Comparison of ENCODE assay signal across 1 cellular context in the genomic region with DNA sequence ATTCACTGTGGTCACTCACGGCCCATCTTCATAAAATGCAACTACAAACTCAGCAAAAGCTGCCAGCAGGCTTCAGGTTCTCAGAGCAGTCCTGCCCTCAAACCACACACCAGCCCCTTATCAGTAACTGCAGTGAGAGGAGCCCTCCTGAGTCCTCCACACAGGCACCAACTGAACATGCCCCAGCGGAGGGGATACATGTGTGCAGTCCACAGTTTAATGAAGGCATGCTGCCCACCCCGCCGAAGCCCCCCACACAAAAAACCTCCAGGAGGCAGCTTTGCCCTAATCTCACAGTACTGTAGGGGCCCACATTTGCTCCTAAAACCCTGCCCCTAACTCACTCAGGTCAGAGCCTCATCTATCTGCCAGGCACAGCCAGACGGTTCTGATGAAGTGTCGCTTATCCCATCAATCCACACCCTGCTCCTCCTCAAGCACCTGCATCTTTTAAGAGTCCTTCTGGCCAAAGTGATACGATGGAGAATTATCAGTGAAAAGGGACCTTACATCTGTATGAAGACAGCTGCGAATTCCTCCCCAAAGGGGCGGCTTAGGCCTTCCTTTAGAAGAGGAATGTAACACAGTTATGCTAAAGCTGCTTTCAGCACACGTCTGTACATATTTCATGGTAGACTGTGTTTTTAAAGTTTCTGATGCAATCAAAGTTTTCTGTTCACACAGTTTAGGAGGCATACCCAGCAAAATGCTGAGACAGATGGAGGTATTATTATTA.
TF ChIP-seq lines count a peak whose summit lies in the region.

No MANE protein-coding gene starts in this region.

TF ChIP-seq in K562, 482 proteins besides CTCF, POLR2A, EP300 and RAD21 (continued from another document):
- no peak for TF ChIP-seq ELF2 (CRISPR knock-in tag; IDR thresholded peaks at IDR 0.05)
- TF ChIP-seq ZNF79 (CRISPR knock-in tag; IDR thresholded peaks at IDR 0.05; ENCODE audit: low read depth) = no peak
- TF ChIP-seq LEF1 (IDR thresholded peaks at IDR 0.05) = peak; percentile 93
- no peak for TF ChIP-seq RBFOX2 (IDR thresholded peaks at IDR 0.05; ENCODE audit: low read depth, low read length)
- TF ChIP-seq ZC3H11A (IDR thresholded peaks at IDR 0.05; ENCODE audit: low read depth, low read length) = no peak
- TF ChIP-seq TCF7 (IDR thresholded peaks at IDR 0.05; ENCODE audit: borderline replicate concordance) = peak; percentile 87; the same call in 1 of the 2 replicates
- no peak for TF ChIP-seq OTX1 (CRISPR knock-in tag; IDR thresholded peaks at IDR 0.05)
- no peak for TF ChIP-seq NFRKB (IDR thresholded peaks at IDR 0.05; ENCODE audit: low read depth)
- TF ChIP-seq, protein P1, sequence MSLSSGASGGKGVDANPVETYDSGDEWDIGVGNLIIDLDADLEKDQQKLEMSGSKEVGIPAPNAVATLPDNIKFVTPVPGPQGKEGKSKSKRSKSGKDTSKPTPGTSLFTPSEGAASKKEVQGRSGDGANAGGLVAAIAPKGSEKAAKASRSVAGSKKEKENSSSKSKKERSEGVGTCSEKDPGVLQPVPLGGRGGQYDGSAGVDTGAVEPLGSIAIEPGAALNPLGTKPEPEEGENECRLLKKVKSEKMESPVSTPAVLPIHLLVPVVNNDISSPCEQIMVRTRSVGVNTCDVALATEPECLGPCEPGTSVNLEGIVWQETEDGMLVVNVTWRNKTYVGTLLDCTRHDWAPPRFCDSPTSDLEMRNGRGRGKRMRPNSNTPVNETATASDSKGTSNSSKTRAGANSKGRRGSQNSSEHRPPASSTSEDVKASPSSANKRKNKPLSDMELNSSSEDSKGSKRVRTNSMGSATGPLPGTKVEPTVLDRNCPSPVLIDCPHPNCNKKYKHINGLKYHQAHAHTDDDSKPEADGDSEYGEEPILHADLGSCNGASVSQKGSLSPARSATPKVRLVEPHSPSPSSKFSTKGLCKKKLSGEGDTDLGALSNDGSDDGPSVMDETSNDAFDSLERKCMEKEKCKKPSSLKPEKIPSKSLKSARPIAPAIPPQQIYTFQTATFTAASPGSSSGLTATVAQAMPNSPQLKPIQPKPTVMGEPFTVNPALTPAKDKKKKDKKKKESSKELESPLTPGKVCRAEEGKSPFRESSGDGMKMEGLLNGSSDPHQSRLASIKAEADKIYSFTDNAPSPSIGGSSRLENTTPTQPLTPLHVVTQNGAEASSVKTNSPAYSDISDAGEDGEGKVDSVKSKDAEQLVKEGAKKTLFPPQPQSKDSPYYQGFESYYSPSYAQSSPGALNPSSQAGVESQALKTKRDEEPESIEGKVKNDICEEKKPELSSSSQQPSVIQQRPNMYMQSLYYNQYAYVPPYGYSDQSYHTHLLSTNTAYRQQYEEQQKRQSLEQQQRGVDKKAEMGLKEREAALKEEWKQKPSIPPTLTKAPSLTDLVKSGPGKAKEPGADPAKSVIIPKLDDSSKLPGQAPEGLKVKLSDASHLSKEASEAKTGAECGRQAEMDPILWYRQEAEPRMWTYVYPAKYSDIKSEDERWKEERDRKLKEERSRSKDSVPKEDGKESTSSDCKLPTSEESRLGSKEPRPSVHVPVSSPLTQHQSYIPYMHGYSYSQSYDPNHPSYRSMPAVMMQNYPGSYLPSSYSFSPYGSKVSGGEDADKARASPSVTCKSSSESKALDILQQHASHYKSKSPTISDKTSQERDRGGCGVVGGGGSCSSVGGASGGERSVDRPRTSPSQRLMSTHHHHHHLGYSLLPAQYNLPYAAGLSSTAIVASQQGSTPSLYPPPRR (CRISPR knock-in tag; IDR thresholded peaks at IDR 0.05; ENCODE audit: borderline replicate concordance) = peak; percentile 90; the same call in 1 of the 2 replicates
- peak; percentile 99 for TF ChIP-seq GATA2 (CRISPR knock-in tag; IDR thresholded peaks at IDR 0.05)
- TF ChIP-seq KLF10 (CRISPR knock-in tag; IDR thresholded peaks at IDR 0.05) = no peak
- TF ChIP-seq ESRRA (IDR thresholded peaks at IDR 0.05; ENCODE audit: borderline replicate concordance, low read depth) = no peak
- TF ChIP-seq, protein P2, sequence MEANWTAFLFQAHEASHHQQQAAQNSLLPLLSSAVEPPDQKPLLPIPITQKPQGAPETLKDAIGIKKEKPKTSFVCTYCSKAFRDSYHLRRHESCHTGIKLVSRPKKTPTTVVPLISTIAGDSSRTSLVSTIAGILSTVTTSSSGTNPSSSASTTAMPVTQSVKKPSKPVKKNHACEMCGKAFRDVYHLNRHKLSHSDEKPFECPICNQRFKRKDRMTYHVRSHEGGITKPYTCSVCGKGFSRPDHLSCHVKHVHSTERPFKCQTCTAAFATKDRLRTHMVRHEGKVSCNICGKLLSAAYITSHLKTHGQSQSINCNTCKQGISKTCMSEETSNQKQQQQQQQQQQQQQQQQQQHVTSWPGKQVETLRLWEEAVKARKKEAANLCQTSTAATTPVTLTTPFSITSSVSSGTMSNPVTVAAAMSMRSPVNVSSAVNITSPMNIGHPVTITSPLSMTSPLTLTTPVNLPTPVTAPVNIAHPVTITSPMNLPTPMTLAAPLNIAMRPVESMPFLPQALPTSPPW (CRISPR knock-in tag; IDR thresholded peaks at IDR 0.05) = peak; percentile 64
- no peak for TF ChIP-seq HMG20B (CRISPR knock-in tag; IDR thresholded peaks at IDR 0.05)
- TF ChIP-seq MTA2 (IDR thresholded peaks at IDR 0.05; ENCODE audit: low read depth) = peak; percentile 99
- TF ChIP-seq, protein P3, sequence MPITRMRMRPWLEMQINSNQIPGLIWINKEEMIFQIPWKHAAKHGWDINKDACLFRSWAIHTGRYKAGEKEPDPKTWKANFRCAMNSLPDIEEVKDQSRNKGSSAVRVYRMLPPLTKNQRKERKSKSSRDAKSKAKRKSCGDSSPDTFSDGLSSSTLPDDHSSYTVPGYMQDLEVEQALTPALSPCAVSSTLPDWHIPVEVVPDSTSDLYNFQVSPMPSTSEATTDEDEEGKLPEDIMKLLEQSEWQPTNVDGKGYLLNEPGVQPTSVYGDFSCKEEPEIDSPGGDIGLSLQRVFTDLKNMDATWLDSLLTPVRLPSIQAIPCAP (CRISPR knock-in tag; IDR thresholded peaks at IDR 0.05; ENCODE audit: borderline replicate concordance) = no peak
- TF ChIP-seq CBFA2T2 (conservative IDR thresholded peaks at IDR 0.05) = peak; percentile 100
- peak; percentile 76 for TF ChIP-seq ZNF316 (IDR thresholded peaks at IDR 0.05)
- no peak for TF ChIP-seq RBM17 (IDR thresholded peaks at IDR 0.05; ENCODE audit: borderline replicate concordance, low read depth, low read length)
- no peak for TF ChIP-seq ZNF23 (CRISPR knock-in tag; IDR thresholded peaks at IDR 0.05)
- no peak for TF ChIP-seq POU5F1 (IDR thresholded peaks at IDR 0.05; ENCODE audit: borderline replicate concordance, low read depth, low read length, partially characterized antibody)
- no peak for TF ChIP-seq HMG20A (CRISPR knock-in tag; conservative IDR thresholded peaks at IDR 0.05)
- TF ChIP-seq FOXA3 (CRISPR knock-in tag; conservative IDR thresholded peaks at IDR 0.05 in 1 of 2, IDR thresholded peaks at IDR 0.05 in 1 of 2) = peak in 1 of 2 experiments; percentile 81; a peak in 1 of 4 replicates
- TF ChIP-seq, protein P4, sequence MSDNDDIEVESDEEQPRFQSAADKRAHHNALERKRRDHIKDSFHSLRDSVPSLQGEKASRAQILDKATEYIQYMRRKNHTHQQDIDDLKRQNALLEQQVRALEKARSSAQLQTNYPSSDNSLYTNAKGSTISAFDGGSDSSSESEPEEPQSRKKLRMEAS (CRISPR knock-in tag; IDR thresholded peaks at IDR 0.05) = peak; percentile 64
- peak; percentile 11; the same call in 1 of the 2 replicates for TF ChIP-seq ADNP (tag; IDR thresholded peaks at IDR 0.05)
- TF ChIP-seq, protein P5, sequence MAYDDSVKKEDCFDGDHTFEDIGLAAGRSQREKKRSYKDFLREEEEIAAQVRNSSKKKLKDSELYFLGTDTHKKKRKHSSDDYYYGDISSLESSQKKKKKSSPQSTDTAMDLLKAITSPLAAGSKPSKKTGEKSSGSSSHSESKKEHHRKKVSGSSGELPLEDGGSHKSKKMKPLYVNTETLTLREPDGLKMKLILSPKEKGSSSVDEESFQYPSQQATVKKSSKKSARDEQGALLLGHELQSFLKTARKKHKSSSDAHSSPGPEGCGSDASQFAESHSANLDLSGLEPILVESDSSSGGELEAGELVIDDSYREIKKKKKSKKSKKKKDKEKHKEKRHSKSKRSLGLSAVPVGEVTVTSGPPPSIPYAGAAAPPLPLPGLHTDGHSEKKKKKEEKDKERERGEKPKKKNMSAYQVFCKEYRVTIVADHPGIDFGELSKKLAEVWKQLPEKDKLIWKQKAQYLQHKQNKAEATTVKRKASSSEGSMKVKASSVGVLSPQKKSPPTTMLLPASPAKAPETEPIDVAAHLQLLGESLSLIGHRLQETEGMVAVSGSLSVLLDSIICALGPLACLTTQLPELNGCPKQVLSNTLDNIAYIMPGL (CRISPR knock-in tag; IDR thresholded peaks at IDR 0.05) = no peak
- peak; percentile 96; the same call in 1 of the 2 replicates for TF ChIP-seq ZNF589 (CRISPR knock-in tag; IDR thresholded peaks at IDR 0.05; ENCODE audit: low read depth)
- peak; percentile 48; the same call in 1 of the 2 replicates for TF ChIP-seq GABPB1 (CRISPR knock-in tag; IDR thresholded peaks at IDR 0.05)
